In the genomic region with DNA sequence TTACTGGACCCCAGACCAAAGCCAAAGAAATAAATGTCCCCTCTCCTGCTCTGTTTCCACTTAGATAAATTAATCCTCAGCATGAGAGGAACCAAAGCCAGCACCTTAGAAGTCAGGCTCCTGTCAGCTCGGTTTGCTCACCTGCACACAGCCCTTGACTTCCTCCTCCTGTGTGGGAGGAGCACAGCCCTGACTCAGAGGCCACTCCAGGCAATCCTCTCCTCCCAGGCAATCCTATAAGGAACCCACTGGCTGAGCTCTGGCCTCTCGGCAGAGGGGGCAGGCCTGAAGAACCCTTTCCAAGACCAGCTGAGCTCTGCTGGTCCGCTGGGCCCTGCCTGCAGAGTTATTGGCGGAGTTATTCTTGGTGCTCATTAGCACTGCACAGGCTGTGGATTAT, we compare ENCODE assay signal across 10 cellular contexts. TPM values are rescaled to one million over a fixed set of nuclear protein-coding genes. Genes with fewer than 3 reads are reported as not detected.
DNase-seq lines count a peak whose midpoint lies in the region; ATAC-seq and TF ChIP-seq lines count a peak whose summit lies in the region.
"Had no signal": no experiment of that assay in that cellular context is flagged by ENCODE, and none has a peak within 500 bp of the region (broad histone marks: within the 10 kb centered on the region; RNA-seq: fewer than 3 reads in every experiment).

No MANE protein-coding gene starts in this region.

- H3K4me3 ChIP-seq in PC-9 (no peak overlapping the region), hepatocyte (no peak overlapping the region), stomach (no peak overlapping the region), foreskin fibroblast (ENCODE audit: low read depth in 1 of 2, low read length in 2 of 2) (no peak overlapping the region)
- H3K4me3 ChIP-seq: right atrium auricular region had no signal

- H2AFZ ChIP-seq in PC-9 (no peak overlapping the region), hepatocyte (no peak overlapping the region)

- H3K36me3 ChIP-seq in PC-9 (ENCODE audit: low read depth), result no peaks in the 10 kb centered on the region
- H3K36me3 ChIP-seq in hepatocyte (replicated peaks; ENCODE audit: insufficient read depth, low read depth), result no peaks in the 10 kb centered on the region
- H3K36me3 ChIP-seq in stomach, result no peaks in the 10 kb centered on the region
- H3K36me3 ChIP-seq: right atrium auricular region had no signal

- H3K9me3 ChIP-seq in PC-9 (ENCODE audit: insufficient read depth, low read depth) (no peaks in the 10 kb centered on the region), hepatocyte (ENCODE audit: low read depth) (no peaks in the 10 kb centered on the region), stomach (no peaks in the 10 kb centered on the region)
- H3K9me3 ChIP-seq: right atrium auricular region had no signal

- POLR2A ChIA-PET in PC-9 (lab: Charles Lee; ENCODE audit: unreplicated experiment), result interaction anchor here (0.5 to 1.1 kb wide), 6 partner anchors 21 to 1856 kb away, joined by 3 to 12 read pairs (median 4); no protein-coding TSS in a partner anchor

- DNase-seq in NCI-H82 (lab: John Stamatoyannopoulos, UW) (peak; percentile 21), NCI-H82 treated with DMSO at 0.1 percent for 48 hours (lab: John Stamatoyannopoulos, UW; ENCODE audit: unreplicated experiment) (no peak), PC-9 (peak; percentile 75 to 79), hepatocyte (ENCODE audit: low spot score) (peak; percentile 78), stomach (peak; percentile 67), foreskin fibroblast (no peak)
- DNase-seq: effector memory CD4-positive, alpha-beta T cell had no signal

- 68% methylated on average over 4 of the region's 4 CpGs for WGBS in hepatocyte (ENCODE audit: low lambda C conversion rate, missing lambda C conversion rate)
- 51 to 68% (median 61%) methylated on average over 4 of the region's 4 CpGs for WGBS in stomach, 5 donors

- no peak for ATAC-seq in HG02798 (IDR thresholded peaks at IDR 0.05; ENCODE audit: poor library complexity, unreplicated experiment)
- no peak for ATAC-seq in HG02938 (IDR thresholded peaks at IDR 0.05; ENCODE audit: unreplicated experiment)

- no peak for TF ChIP-seq POLR2A in stomach (IDR thresholded peaks at IDR 0.05)

- peaks cover 23% of the 10 kb centered on the region; the same call in 1 of the 2 replicates for H3F3A ChIP-seq in PC-9 (ENCODE audit: insufficient read depth, low read depth)

- peaks cover 3% of the 10 kb centered on the region; the same call in 1 of the 2 replicates for H3K79me2 ChIP-seq in PC-9 (ENCODE audit: low read depth)
- H3K79me2 ChIP-seq in hepatocyte, result no peaks in the 10 kb centered on the region

- H3K4me1 ChIP-seq in PC-9 (replicated peaks; ENCODE audit: insufficient read depth), result peaks cover 43% of the 10 kb centered on the region
- H3K4me1 ChIP-seq in hepatocyte (ENCODE audit: insufficient read depth), result peaks cover 17% of the 10 kb centered on the region
- H3K4me1 ChIP-seq in stomach, result peaks cover 11 to 49% (median 22%) of the 10 kb centered on the region in 4 donors

- BruUV-seq in PC-9 (replicated peaks; lab: Mats Ljungman, UMichigan), result no TSS peak

- H3K27me3 ChIP-seq in PC-9 (ENCODE audit: insufficient read depth, low read depth) (no peaks in the 10 kb centered on the region), hepatocyte (no peaks in the 10 kb centered on the region), stomach (no peaks in the 10 kb centered on the region)
- H3K27me3 ChIP-seq: right atrium auricular region had no signal

- no peak for TF ChIP-seq CTCF in PC-9 (conservative IDR thresholded peaks at IDR 0.05)
- no peak for TF ChIP-seq CTCF in hepatocyte (IDR thresholded peaks at IDR 0.05; ENCODE audit: poor library complexity)
- TF ChIP-seq CTCF in stomach (IDR thresholded peaks at IDR 0.05), result no peak
- TF ChIP-seq CTCF in foreskin fibroblast (IDR thresholded peaks at IDR 0.05; ENCODE audit: low read depth, low read length), result no peak

- H3K27ac ChIP-seq in PC-9, result peak overlapping the region; percentile 47
- peak overlapping the region; percentile 35 for H3K27ac ChIP-seq in hepatocyte
- H3K27ac ChIP-seq in stomach, result peak overlapping the region in 3 of 5 donors; percentile 27 to 51 (median 49)
- H3K27ac ChIP-seq: right atrium auricular region had no signal

- TF ChIP-seq EP300 in stomach (IDR thresholded peaks at IDR 0.05), result no peak

- CTCF ChIA-PET in PC-9 (lab: Charles Lee), result interaction anchor here (0.6 to 0.7 kb wide), 2 partner anchors 16 to 75 kb away, joined by 3 read pairs; no protein-coding TSS in a partner anchor

- intact Hi-C loops in PC-9 (cut with micrococcal nuclease; ENCODE audit: unreplicated experiment), result no loop called here
- intact Hi-C loops in stomach (cut with DNase I; ENCODE audit: low total_unique reads), result no loop called here

- H3K4me2 ChIP-seq in PC-9, result peak overlapping the region; percentile 46
- H3K4me2 ChIP-seq in hepatocyte, result no peak overlapping the region

- H3K9me2 ChIP-seq in PC-9 (ENCODE audit: insufficient read depth) (no peaks in the 10 kb centered on the region; the same call in 1 of the 2 replicates), hepatocyte (replicated peaks; ENCODE audit: insufficient read depth) (no peaks in the 10 kb centered on the region)

- H4K20me1 ChIP-seq in PC-9 (ENCODE audit: insufficient read depth) (no peaks in the 10 kb centered on the region), hepatocyte (ENCODE audit: insufficient read depth, poor library complexity, severe bottlenecking) (no peaks in the 10 kb centered on the region)

RNA-seq across cellular contexts. Expression of a gene that starts 30.8 kb away (rescaled TPM):
- total RNA-seq in PC-9 (2021) (not detected in 2 replicates), hepatocyte (64.8 and 67.7 TPM in 2 replicates), stomach (1 to 10 TPM in 1 of 5 donors, under 1 TPM in 1, not detected in 3; 0.58 to 7.5 TPM)
- polyA plus RNA-seq in hepatocyte (34.3 and 37.0 TPM in 2 replicates), stomach (under 1 TPM in 2 of 3 donors, not detected in 1; 0.23 to 0.93 TPM)

Comparison
In these comparisons a context has a peak if more than half of its experiments do, and no peak if none do; other contexts are left out.
1. DNase-seq: peak in NCI-H82 (single experiment), PC-9 (2 of 2), hepatocyte (single experiment) and stomach (single experiment); none in NCI-H82 treated with DMSO at 0.1 percent for 48 hours (single experiment) and foreskin fibroblast (0 of 2).
2. Peak in every context shown above with its lines, with median percentiles within 50 percentile points of each other: H3K27ac ChIP-seq.